In genomic region chr1:205526431-205526830, GRCh38 we compare ENCODE assay signal across 20 cellular contexts. TPM values are rescaled to one million over a fixed set of nuclear protein-coding genes. Genes with fewer than 3 reads are reported as not detected.
A peak's percentile ranks its signal among the peaks of the same experiment; 100 is the strongest.
DNase-seq lines count a peak whose midpoint lies in the region; ATAC-seq, FAIRE-seq and TF ChIP-seq lines count a peak whose summit lies in the region.
"Had no signal": no experiment of that assay in that cellular context is flagged by ENCODE, and none has a peak within 500 bp of the region (broad histone marks: within the 10 kb centered on the region; RNA-seq: fewer than 3 reads in every experiment).

No MANE protein-coding gene starts in this region.

- peaks cover 50% of the 10 kb centered on the region for H3K36me3 ChIP-seq in left ventricle myocardium inferior
- no peaks in the 10 kb centered on the region for H3K36me3 ChIP-seq in PC-3 (ENCODE audit: low read depth, low read length)
- no peaks in the 10 kb centered on the region for H3K36me3 ChIP-seq in endodermal cell (ENCODE audit: control insufficient read depth, insufficient read depth, low read length)
- H3K36me3 ChIP-seq in small intestine (ENCODE audit: control insufficient read depth in 2 of 2, insufficient read depth in 2 of 2, low read length in 2 of 2) = peaks cover 0 to 4% of the 10 kb centered on the region in 2 donors
- H3K36me3 ChIP-seq: HAP-1 had no signal

- CTCF ChIA-PET in PC-3 (lab: Charles Lee) = no interaction called here

- WGBS in endodermal cell (ENCODE audit: insufficient coverage in 1 of 2, insufficient read length in 1 of 2), 2 experiments = 88 to 98% methylated on average over 7 to 11 of the region's 11 CpGs
- 71 to 78% (median 73%) methylated on average over 10 to 11 of the region's 11 CpGs for WGBS in small intestine, 3 donors

- no peak overlapping the region for H2AFZ ChIP-seq in PC-3 (ENCODE audit: low read length)
- H2AFZ ChIP-seq: GM23248 had no signal

- POLR2A ChIA-PET in PC-3 (lab: Charles Lee; ENCODE audit: unreplicated experiment) = no interaction called here

- H3K27ac Mint-ChIP-seq in endodermal cell = no peak overlapping the region
- H3K27ac Mint-ChIP-seq: CD8-positive, alpha-beta T cell had no signal

- peaks cover 1% of the 10 kb centered on the region for H3K4me1 Mint-ChIP-seq in endodermal cell

- peaks cover 21% of the 10 kb centered on the region for H3K36me3 Mint-ChIP-seq in endodermal cell (ENCODE audit: low read depth)
- H3K36me3 Mint-ChIP-seq: CD8-positive, alpha-beta T cell had no signal

- H3K4me3 Mint-ChIP-seq in endodermal cell = no peak overlapping the region
- H3K4me3 Mint-ChIP-seq: CD8-positive, alpha-beta T cell had no signal

- H4K20me1 ChIP-seq in PC-3 (ENCODE audit: low read length) = no peaks in the 10 kb centered on the region

- ATAC-seq in PC-3 (no peak), GM19397 (IDR thresholded peaks at IDR 0.05; ENCODE audit: unreplicated experiment) (no peak), sciatic nerve (no peak)
- ATAC-seq: CD8-positive, alpha-beta T cell; GM12878 had no signal

- peak; percentile 42 for DNase-seq in left ventricle myocardium inferior
- no peak for DNase-seq in cardiac septum (ENCODE audit: low spot score)
- DNase-seq in PC-3 = no peak
- DNase-seq in endodermal cell = no peak
- DNase-seq in substantia nigra (lab: John Stamatoyannopoulos, UW) = no peak
- DNase-seq in small intestine = no peak
- DNase-seq in sciatic nerve (ENCODE audit: low spot score) = no peak
- DNase-seq: 8988T; CD8-positive, alpha-beta T cell; DMS 273 treated with DMSO at 0.1 percent for 48 hours; DMS53; DND-41; EL; GM23248 had no signal

- H3K9me3 Mint-ChIP-seq in endodermal cell = no peaks in the 10 kb centered on the region
- H3K9me3 Mint-ChIP-seq: CD8-positive, alpha-beta T cell had no signal

- H3K79me2 ChIP-seq in PC-3 (ENCODE audit: low read length) = no peaks in the 10 kb centered on the region

- no TSS peak for BruUV-seq in PC-3 (replicated peaks; lab: Mats Ljungman, UMichigan)

- FAIRE-seq in small intestine (lab: Jason Lieb, UNC) = no peak
- FAIRE-seq: GM12878, GM19239 had no signal

- intact Hi-C loops in left ventricle myocardium inferior (cut with micrococcal nuclease) = loop anchor here (5.0 kb wide), 1 partner anchor 131 kb away; no protein-coding TSS in a partner anchor
- intact Hi-C loops in cardiac septum (cut with DNase I) = loop anchor here (5.0 kb wide), 2 partner anchors 106 to 186 kb away; partner anchors contain the start of gene ELK4
- intact Hi-C loops in PC-3 (cut with micrococcal nuclease) = no loop called here
- intact Hi-C loops in sciatic nerve (cut with DNase I) = loop anchor here (5.0 to 10.0 kb wide), 2 partner anchors 61 to 92 kb away; no protein-coding TSS in a partner anchor

- no peak overlapping the region for H3K4me2 ChIP-seq in PC-3 (ENCODE audit: low read length)
- H3K4me2 ChIP-seq: BLaER1 had no signal

- H3K27ac ChIP-seq in left ventricle myocardium inferior (replicated peaks) (peak overlapping the region; percentile 68), PC-3 (ENCODE audit: low read length) (no peak overlapping the region), endodermal cell (ENCODE audit: low read depth, low read length) (no peak overlapping the region), substantia nigra (ENCODE audit: low read depth, low read length, poor library complexity, severe bottlenecking) (peak overlapping the region; percentile 3), small intestine (ENCODE audit: low read depth in 1 of 2, low read length in 1 of 2) (no peak overlapping the region)
- H3K27ac ChIP-seq: BLaER1, GM23248, HL-60 had no signal

- no peaks in the 10 kb centered on the region for H3K9me3 ChIP-seq in left ventricle myocardium inferior (replicated peaks)
- H3K9me3 ChIP-seq in PC-3 (ENCODE audit: low read length) = no peaks in the 10 kb centered on the region
- H3K9me3 ChIP-seq in endodermal cell (ENCODE audit: control insufficient read depth, low read length) = no peaks in the 10 kb centered on the region
- no peaks in the 10 kb centered on the region for H3K9me3 ChIP-seq in small intestine (ENCODE audit: control insufficient read depth, low read depth)
- H3K9me3 ChIP-seq: BLaER1, HAP-1 had no signal

- no peak overlapping the region for H3K9ac ChIP-seq in PC-3 (ENCODE audit: low read length)
- no peak overlapping the region for H3K9ac ChIP-seq in endodermal cell (ENCODE audit: extremely low read depth, low read length, poor library complexity, severe bottlenecking)
- H3K9ac ChIP-seq: BLaER1, GM23248 had no signal

- no peaks in the 10 kb centered on the region for H3K27me3 Mint-ChIP-seq in endodermal cell (ENCODE audit: insufficient read depth)

- TF ChIP-seq CTCF in left ventricle myocardium inferior (IDR thresholded peaks at IDR 0.05; ENCODE audit: borderline replicate concordance) = no peak
- TF ChIP-seq CTCF in PC-3 (conservative IDR thresholded peaks at IDR 0.05; ENCODE audit: low read depth, low read length) = 0 out of 2 replicates have a peak, but pooled peaks have one; percentile 13
- peak; percentile 9 for TF ChIP-seq CTCF in endodermal cell (conservative IDR thresholded peaks at IDR 0.05)

- no peaks in the 10 kb centered on the region for H3K9me2 ChIP-seq in PC-3 (replicated peaks; ENCODE audit: low read length)

- H3K4me1 ChIP-seq in left ventricle myocardium inferior = peaks cover 69% of the 10 kb centered on the region
- peaks cover 12% of the 10 kb centered on the region for H3K4me1 ChIP-seq in PC-3 (ENCODE audit: insufficient read depth, low read length)
- peaks cover 3% of the 10 kb centered on the region for H3K4me1 ChIP-seq in endodermal cell (ENCODE audit: control insufficient read depth, insufficient read depth, low read length)
- no peaks in the 10 kb centered on the region for H3K4me1 ChIP-seq in small intestine (ENCODE audit: control insufficient read depth in 2 of 2, insufficient read depth in 1 of 2, low read depth in 1 of 2, low read length in 1 of 2)

- no peaks in the 10 kb centered on the region for H3K27me3 ChIP-seq in left ventricle myocardium inferior (ENCODE audit: low read depth)
- no peaks in the 10 kb centered on the region for H3K27me3 ChIP-seq in PC-3 (ENCODE audit: low read length)
- H3K27me3 ChIP-seq in endodermal cell (ENCODE audit: control insufficient read depth, insufficient read depth, low read length, poor library complexity, severe bottlenecking) = no peaks in the 10 kb centered on the region
- no peaks in the 10 kb centered on the region for H3K27me3 ChIP-seq in small intestine (ENCODE audit: control insufficient read depth in 2 of 2, insufficient read depth in 2 of 2, low read length in 2 of 2)
- H3K27me3 ChIP-seq: BLaER1 had no signal

- H3K4me3 ChIP-seq in left ventricle myocardium inferior = no peak overlapping the region
- H3K4me3 ChIP-seq in PC-3 (ENCODE audit: low read length) = no peak overlapping the region
- no peak overlapping the region for H3K4me3 ChIP-seq in endodermal cell (ENCODE audit: low read length)
- no peak overlapping the region for H3K4me3 ChIP-seq in small intestine (ENCODE audit: low read depth in 1 of 2, low read length in 2 of 2)
- H3K4me3 ChIP-seq: BLaER1, GM12878, GM23248, HAP-1 had no signal

- no peaks in the 10 kb centered on the region for H3F3A ChIP-seq in PC-3 (ENCODE audit: low read length, unreplicated experiment)

RNA-seq across cellular contexts. Expression of gene CDK18, which starts 22.0 kb away (rescaled TPM):
- 179 TPM for total RNA-seq in left ventricle myocardium inferior
- total RNA-seq in cardiac septum = 195 TPM
- 13.2 and 16.4 TPM in 2 replicates for total RNA-seq in PC-3 (2014; rRNA removed)
- total RNA-seq in endodermal cell = 10 to 100 TPM; 58.1 to 88.7 TPM
- 24.4 TPM for polyA plus RNA-seq in endodermal cell (2013, experiment 1 of 2)
- 22.7 TPM for polyA plus RNA-seq in endodermal cell (2013, experiment 2 of 2)
- 10 to 100 TPM; 32.7 to 62.4 (median 43.8) TPM for polyA plus RNA-seq in small intestine
- total RNA-seq in sciatic nerve = 9.4 TPM
- total RNA-seq: GM23248 had no signal
- polyA plus RNA-seq: GM23248 had no signal

Comparison
In these comparisons a context has a peak if more than half of its experiments do, and no peak if none do; other contexts are left out.
1. H3K27ac ChIP-seq: peak in left ventricle myocardium inferior (single experiment) and substantia nigra (single experiment); none in PC-3 (single experiment), endodermal cell (single experiment) and small intestine (0 of 2).